ENCODE assay signal across 9 cellular contexts in the genomic region with DNA sequence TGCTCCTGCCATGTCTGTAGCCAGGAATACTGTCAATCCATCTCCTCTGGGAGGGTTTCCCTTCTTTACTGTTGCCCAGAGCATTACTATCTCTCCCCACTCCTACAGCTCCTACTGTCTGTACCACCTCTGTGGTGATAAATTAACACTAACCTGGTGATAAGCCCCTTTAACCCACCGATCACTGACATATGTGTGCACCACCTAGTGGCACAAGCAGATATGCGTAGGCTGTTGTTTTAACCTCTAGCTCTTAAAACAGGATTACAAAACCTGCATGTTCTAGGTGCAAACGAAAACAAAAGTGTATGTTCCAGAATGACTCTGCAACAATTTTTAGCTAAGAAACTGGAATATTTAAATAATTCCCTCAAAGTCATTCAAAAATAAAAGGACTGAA.
DNase-seq lines count a peak whose midpoint lies in the region; ATAC-seq and TF ChIP-seq lines count a peak whose summit lies in the region.
"Had no signal": no experiment of that assay in that cellular context is flagged by ENCODE, and none has a peak within 500 bp of the region (broad histone marks: within the 10 kb centered on the region; RNA-seq: fewer than 3 reads in every experiment).

No MANE protein-coding gene starts in this region.

- no peak overlapping the region for H3K4me3 ChIP-seq in GM12865 (ENCODE audit: low read depth, low read length)
- H3K4me3 ChIP-seq in HAP-1, result no peak overlapping the region
- H3K4me3 ChIP-seq in Panc1 (ENCODE audit: low read depth in 2 of 2, low read length in 2 of 2), result no peak overlapping the region
- no peak overlapping the region for H3K4me3 ChIP-seq in prostate gland
- no peak overlapping the region for H3K4me3 ChIP-seq in coronary artery
- H3K4me3 ChIP-seq: SJCRH30 had no signal

- no peaks in the 10 kb centered on the region for H3K9me3 ChIP-seq in HAP-1
- H3K9me3 ChIP-seq in Panc1 (ENCODE audit: control insufficient read depth, insufficient read depth, low read depth, low read length), result no peaks in the 10 kb centered on the region
- H3K9me3 ChIP-seq in prostate gland, result no peaks in the 10 kb centered on the region
- H3K9me3 ChIP-seq: SJCRH30 had no signal

- BruUV-seq in Panc1 (replicated peaks; lab: Mats Ljungman, UMichigan), result no TSS peak

- POLR2A ChIA-PET in Panc1 (lab: Charles Lee), result no interaction called here

- in situ Hi-C loops in HAP-1 (cut with MboI; ENCODE audit: low sequenced_read_pairs) (no loop called here), Panc1 (cut with HindIII; ENCODE audit: low pct_unique_long_range_greater_than_20kb, low sequenced_read_pairs) (no loop called here)

- H3K4me1 Mint-ChIP-seq in activated CD8-positive, alpha-beta memory T cell treated with anti-CD3 and anti-CD28 coated beads, Interleukin-2, amount 10 ng/mL, durations not matched to agents 7 days and 5 days, result no peaks in the 10 kb centered on the region

- H3K27ac ChIP-seq in Panc1 (ENCODE audit: low read length) (no peak overlapping the region), prostate gland (no peak overlapping the region), coronary artery (no peak overlapping the region)
- H3K27ac ChIP-seq: SJCRH30 had no signal

- WGBS in prostate gland, result 49% methylated on average over 3 of the region's 3 CpGs

- ATAC-seq in Panc1, result no peak
- ATAC-seq in activated CD8-positive, alpha-beta memory T cell treated with anti-CD3 and anti-CD28 coated beads, Interleukin-2, amount 10 ng/mL, durations not matched to agents 7 days and 5 days, result no peak

- H3K27ac Mint-ChIP-seq in activated CD8-positive, alpha-beta memory T cell treated with anti-CD3 and anti-CD28 coated beads, Interleukin-2, amount 10 ng/mL, durations not matched to agents 7 days and 5 days, result no peak overlapping the region

- CTCF ChIA-PET in Panc1 (lab: Charles Lee), result no interaction called here
- CTCF ChIA-PET in activated CD8-positive, alpha-beta memory T cell treated with anti-CD3 and anti-CD28 coated beads, Interleukin-2, amount 10 ng/mL, durations not matched to agents 7 days and 5 days (lab: Charles Lee), result interaction anchor here (1.1 kb wide), 1 partner anchor 193 kb away, joined by 4 read pairs; no protein-coding TSS in a partner anchor

- no peaks in the 10 kb centered on the region for H3K36me3 ChIP-seq in HAP-1 (replicated peaks)
- no peaks in the 10 kb centered on the region for H3K36me3 ChIP-seq in Panc1 (ENCODE audit: control insufficient read depth, insufficient read depth, low read length)
- H3K36me3 ChIP-seq in prostate gland, result no peaks in the 10 kb centered on the region
- H3K36me3 ChIP-seq: SJCRH30 had no signal

- no peak overlapping the region for H3K4me3 Mint-ChIP-seq in activated CD8-positive, alpha-beta memory T cell treated with anti-CD3 and anti-CD28 coated beads, Interleukin-2, amount 10 ng/mL, durations not matched to agents 7 days and 5 days

- TF ChIP-seq POLR2A in prostate gland (IDR thresholded peaks at IDR 0.05), result no peak

- intact Hi-C loops in Panc1 (cut with micrococcal nuclease; ENCODE audit: unreplicated experiment) (no loop called here), prostate gland (cut with DNase I) (no loop called here)

- TF ChIP-seq CTCF in GM12865 (IDR thresholded peaks at IDR 0.05; ENCODE audit: insufficient read depth, low read depth, low read length, missing control alignments) (peak; percentile 61), Panc1 (IDR thresholded peaks at IDR 0.05) (peak; percentile 55), prostate gland (IDR thresholded peaks at IDR 0.05) (peak in 2 of 4 experiments; percentile 22 to 45), coronary artery (IDR thresholded peaks at IDR 0.05) (no peak)

- no peaks in the 10 kb centered on the region for H3K36me3 Mint-ChIP-seq in activated CD8-positive, alpha-beta memory T cell treated with anti-CD3 and anti-CD28 coated beads, Interleukin-2, amount 10 ng/mL, durations not matched to agents 7 days and 5 days

- H3K27me3 Mint-ChIP-seq in activated CD8-positive, alpha-beta memory T cell treated with anti-CD3 and anti-CD28 coated beads, Interleukin-2, amount 10 ng/mL, durations not matched to agents 7 days and 5 days, result no peaks in the 10 kb centered on the region

- DNase-seq in GM12865 (ENCODE audit: low read depth), result peak; percentile 45
- peak; percentile 4 to 18 for DNase-seq in HAP-1 (ENCODE audit: low spot score in 2 of 2)
- DNase-seq in Panc1 (ENCODE audit: low read depth, low spot score), result no peak
- DNase-seq in left kidney (ENCODE audit: low read depth, low spot score), result peak; percentile 50
- DNase-seq in prostate gland (ENCODE audit: low spot score), result no peak
- no peak for DNase-seq in activated CD8-positive, alpha-beta memory T cell treated with anti-CD3 and anti-CD28 coated beads, Interleukin-2, amount 10 ng/mL, durations not matched to agents 7 days and 5 days
- no peak for DNase-seq in coronary artery (ENCODE audit: low spot score)
- DNase-seq in GF-D8 (lab: John Stamatoyannopoulos, UW), result no peak

- H3K9me3 Mint-ChIP-seq in activated CD8-positive, alpha-beta memory T cell treated with anti-CD3 and anti-CD28 coated beads, Interleukin-2, amount 10 ng/mL, durations not matched to agents 7 days and 5 days (ENCODE audit: low read depth), result no peaks in the 10 kb centered on the region

- no peaks in the 10 kb centered on the region for H3K27me3 ChIP-seq in HAP-1 (ENCODE audit: low read depth)
- no peaks in the 10 kb centered on the region for H3K27me3 ChIP-seq in Panc1 (ENCODE audit: control insufficient read depth, insufficient read depth, low read length)
- H3K27me3 ChIP-seq in prostate gland (replicated peaks; ENCODE audit: insufficient read depth), result no peaks in the 10 kb centered on the region
- H3K27me3 ChIP-seq: SJCRH30 had no signal

- no peaks in the 10 kb centered on the region for H3K4me1 ChIP-seq in HAP-1
- no peaks in the 10 kb centered on the region; the same call in 1 of the 2 replicates for H3K4me1 ChIP-seq in Panc1 (ENCODE audit: control insufficient read depth, insufficient read depth, low read length)
- H3K4me1 ChIP-seq in prostate gland (replicated peaks), result no peaks in the 10 kb centered on the region
- H3K4me1 ChIP-seq: SJCRH30 had no signal

Comparison
In these comparisons a context has a peak if more than half of its experiments do, and no peak if none do; other contexts are left out.
1. DNase-seq: peak in GM12865 (single experiment), HAP-1 (2 of 2) and left kidney (single experiment); none in Panc1 (single experiment), prostate gland (single experiment), activated CD8-positive, alpha-beta memory T cell treated with anti-CD3 and anti-CD28 coated beads, Interleukin-2, amount 10 ng/mL, durations not matched to agents 7 days and 5 days (single experiment), coronary artery (single experiment) and GF-D8 (single experiment).